23 cellular contexts compared by ENCODE assay signal in the genomic region with DNA sequence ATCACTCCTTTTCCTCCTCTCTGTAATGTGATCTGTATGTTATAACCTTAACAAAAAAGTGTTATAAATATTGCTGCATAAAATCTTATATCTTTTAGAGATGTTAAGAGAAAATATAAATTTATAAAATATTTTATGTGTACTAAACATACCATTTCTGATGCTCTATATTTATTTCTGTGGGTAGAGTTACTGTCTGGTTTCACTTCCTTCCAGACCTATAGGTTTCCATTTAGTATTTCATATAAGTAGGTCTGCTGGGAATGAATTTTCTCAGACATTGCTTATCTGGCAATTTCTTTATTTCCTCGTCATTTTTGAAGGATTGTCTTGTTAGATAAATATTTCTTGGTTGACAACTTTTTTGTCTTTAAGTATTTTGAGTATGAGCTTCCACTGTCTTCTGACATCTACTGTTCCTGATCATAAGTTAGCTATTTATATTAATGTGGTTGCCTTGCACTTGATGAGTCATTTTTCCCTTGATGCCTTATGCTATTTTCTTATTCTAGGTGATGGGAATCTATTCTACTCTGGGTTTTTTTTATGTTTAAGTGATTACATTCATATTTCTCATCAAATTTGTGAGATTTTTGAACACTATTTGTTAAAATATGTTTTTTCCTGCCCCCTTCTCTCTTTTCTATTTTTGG. TPM values are rescaled to one million over a fixed set of nuclear protein-coding genes. Genes with fewer than 3 reads are reported as not detected.
DNase-seq lines count a peak whose midpoint lies in the region; ATAC-seq, FAIRE-seq and TF ChIP-seq lines count a peak whose summit lies in the region.
"Had no signal": no experiment of that assay in that cellular context is flagged by ENCODE, and none has a peak within 500 bp of the region (broad histone marks: within the 10 kb centered on the region; RNA-seq: fewer than 3 reads in every experiment).

No MANE protein-coding gene starts in this region.

- no peak overlapping the region for H3K4me3 Mint-ChIP-seq in Calu3 (ENCODE audit: low read depth, unreplicated experiment)
- H3K4me3 Mint-ChIP-seq: activated CD4-positive, alpha-beta memory T cell treated with anti-CD3 and anti-CD28 coated beads, Interleukin-2, amount 10 ng/mL, durations not matched to agents 7 days and 5 days; activated naive CD4-positive, alpha-beta T cell treated with anti-CD3 and anti-CD28 coated beads, Interleukin-2, amount 10 ng/mL, durations not matched to agents 7 days and 5 days; activated T-cell treated with anti-CD3 and anti-CD28 coated beads, Interleukin-2, amount 50 U/mL, for 24 hours; CD8-positive, alpha-beta T cell; stimulated activated naive CD8-positive, alpha-beta T cell treated with anti-CD3 and anti-CD28 coated beads, Interleukin-15, amount 100 ng/mL, for 72 hours; T-cell; type B pancreatic cell; WTC11 had no signal

- intact Hi-C loops in Calu3 (cut with micrococcal nuclease; ENCODE audit: unreplicated experiment) (loop anchor here (5.0 kb wide), 1 partner anchor 399 kb away; no protein-coding TSS in a partner anchor), vagina (cut with DNase I) (no loop called here)

- H3K36me3 Mint-ChIP-seq in Calu3 (ENCODE audit: insufficient read depth, unreplicated experiment): no peaks in the 10 kb centered on the region
- H3K36me3 Mint-ChIP-seq: activated naive CD4-positive, alpha-beta T cell treated with anti-CD3 and anti-CD28 coated beads, Interleukin-2, amount 10 ng/mL, durations not matched to agents 7 days and 5 days; CD8-positive, alpha-beta T cell; T-cell; type B pancreatic cell; WTC11 had no signal

- no peak for TF ChIP-seq POLR2A in vagina (IDR thresholded peaks at IDR 0.05)

- DNase-seq in Calu3: no peak
- peak; percentile 24 for DNase-seq in HCEC 1CT
- peak; percentile 56 for DNase-seq in M059J (ENCODE audit: low read depth)
- DNase-seq in bronchial epithelial cell (ENCODE audit: low read depth): peak; percentile 13
- no peak for DNase-seq in vagina (ENCODE audit: extremely low spot score in 2 of 2)
- DNase-seq in occipital lobe (lab: John Stamatoyannopoulos, UW): no peak
- no peak for DNase-seq in DMS 273 treated with DMSO at 0.1 percent for 48 hours (lab: John Stamatoyannopoulos, UW)
- DNase-seq: activated CD4-positive, alpha-beta memory T cell treated with anti-CD3 and anti-CD28 coated beads, Interleukin-2, amount 10 ng/mL, durations not matched to agents 7 days and 5 days; activated naive CD4-positive, alpha-beta T cell treated with anti-CD3 and anti-CD28 coated beads, Interleukin-2, amount 10 ng/mL, durations not matched to agents 7 days and 5 days; activated T-cell treated with anti-CD3 and anti-CD28 coated beads, Interleukin-2, amount 50 U/mL, for 24 hours; CD8-positive, alpha-beta T cell; colonic mucosa; KG1; NCI-H1694; NCI-H226; ovary; sigmoid colon; stimulated activated naive CD8-positive, alpha-beta T cell treated with anti-CD3 and anti-CD28 coated beads, Interleukin-15, amount 100 ng/mL, for 72 hours; T-cell had no signal

- H3K36me3 ChIP-seq in bronchial epithelial cell (ENCODE audit: control insufficient read depth, insufficient read depth, low read length) (no peaks in the 10 kb centered on the region), vagina (no peaks in the 10 kb centered on the region)
- H3K36me3 ChIP-seq: colonic mucosa, ovary, sigmoid colon had no signal

- no peak overlapping the region for H3K27ac ChIP-seq in vagina
- H3K27ac ChIP-seq: colonic mucosa, ovary, sigmoid colon had no signal

- no peak overlapping the region for H3K4me3 ChIP-seq in bronchial epithelial cell (ENCODE audit: low read depth, low read length)
- H3K4me3 ChIP-seq in vagina: no peak overlapping the region
- H3K4me3 ChIP-seq: colonic mucosa, ovary, sigmoid colon had no signal

- no peaks in the 10 kb centered on the region for H3K9me3 ChIP-seq in vagina
- H3K9me3 ChIP-seq: colonic mucosa, ovary, sigmoid colon had no signal

- peak overlapping the region; percentile 3 for H3K27ac Mint-ChIP-seq in Calu3 (ENCODE audit: unreplicated experiment)
- H3K27ac Mint-ChIP-seq: activated CD4-positive, alpha-beta memory T cell treated with anti-CD3 and anti-CD28 coated beads, Interleukin-2, amount 10 ng/mL, durations not matched to agents 7 days and 5 days; activated naive CD4-positive, alpha-beta T cell treated with anti-CD3 and anti-CD28 coated beads, Interleukin-2, amount 10 ng/mL, durations not matched to agents 7 days and 5 days; activated T-cell treated with anti-CD3 and anti-CD28 coated beads, Interleukin-2, amount 50 U/mL, for 24 hours; CD8-positive, alpha-beta T cell; T-cell; type B pancreatic cell; WTC11 had no signal

- CTCF ChIA-PET in Calu3 (lab: Charles Lee): interaction anchor here (0.5 to 0.7 kb wide), 4 partner anchors 9 to 622 kb away, joined by 3 to 4 read pairs (median 3); no protein-coding TSS in a partner anchor

- no peaks in the 10 kb centered on the region for H3K4me1 ChIP-seq in vagina
- H3K4me1 ChIP-seq: colonic mucosa had no signal

- H3K27me3 Mint-ChIP-seq in Calu3 (ENCODE audit: unreplicated experiment): no peaks in the 10 kb centered on the region
- H3K27me3 Mint-ChIP-seq: activated CD4-positive, alpha-beta memory T cell treated with anti-CD3 and anti-CD28 coated beads, Interleukin-2, amount 10 ng/mL, durations not matched to agents 7 days and 5 days; activated naive CD4-positive, alpha-beta T cell treated with anti-CD3 and anti-CD28 coated beads, Interleukin-2, amount 10 ng/mL, durations not matched to agents 7 days and 5 days; activated T-cell treated with anti-CD3 and anti-CD28 coated beads, Interleukin-2, amount 50 U/mL, for 24 hours; stimulated activated naive CD8-positive, alpha-beta T cell treated with anti-CD3 and anti-CD28 coated beads, Interleukin-15, amount 100 ng/mL, for 72 hours; T-cell; type B pancreatic cell had no signal

- TF ChIP-seq CTCF in Calu3 (IDR thresholded peaks at IDR 0.05; ENCODE audit: unreplicated experiment) (no peak), bronchial epithelial cell (IDR thresholded peaks at IDR 0.05; ENCODE audit: insufficient read depth, low read length, severe bottlenecking) (no peak), vagina (IDR thresholded peaks at IDR 0.05) (no peak)

- no peak for FAIRE-seq in bronchial epithelial cell (lab: Jason Lieb, UNC)

- ATAC-seq in HG03135 (IDR thresholded peaks at IDR 0.05; ENCODE audit: unreplicated experiment): no peak
- ATAC-seq: CD8-positive, alpha-beta T cell; stimulated activated naive CD8-positive, alpha-beta T cell treated with anti-CD3 and anti-CD28 coated beads, Interleukin-15, amount 100 ng/mL, for 72 hours; T-cell; WTC11 had no signal

- no peaks in the 10 kb centered on the region for H3K9me3 Mint-ChIP-seq in Calu3 (ENCODE audit: low read depth, unreplicated experiment)
- H3K9me3 Mint-ChIP-seq: activated CD4-positive, alpha-beta memory T cell treated with anti-CD3 and anti-CD28 coated beads, Interleukin-2, amount 10 ng/mL, durations not matched to agents 7 days and 5 days; activated naive CD4-positive, alpha-beta T cell treated with anti-CD3 and anti-CD28 coated beads, Interleukin-2, amount 10 ng/mL, durations not matched to agents 7 days and 5 days; activated T-cell treated with anti-CD3 and anti-CD28 coated beads, Interleukin-2, amount 50 U/mL, for 24 hours; CD8-positive, alpha-beta T cell; stimulated activated naive CD8-positive, alpha-beta T cell treated with anti-CD3 and anti-CD28 coated beads, Interleukin-15, amount 100 ng/mL, for 72 hours; T-cell; type B pancreatic cell; WTC11 had no signal

- no peaks in the 10 kb centered on the region for H3K27me3 ChIP-seq in bronchial epithelial cell (ENCODE audit: control insufficient read depth, insufficient read depth, low read length)
- H3K27me3 ChIP-seq in vagina: no peaks in the 10 kb centered on the region
- H3K27me3 ChIP-seq: colonic mucosa, ovary, sigmoid colon had no signal

- H3K4me1 Mint-ChIP-seq in Calu3 (ENCODE audit: low read depth, unreplicated experiment): peaks cover 29% of the 10 kb centered on the region
- H3K4me1 Mint-ChIP-seq: activated CD4-positive, alpha-beta memory T cell treated with anti-CD3 and anti-CD28 coated beads, Interleukin-2, amount 10 ng/mL, durations not matched to agents 7 days and 5 days; activated naive CD4-positive, alpha-beta T cell treated with anti-CD3 and anti-CD28 coated beads, Interleukin-2, amount 10 ng/mL, durations not matched to agents 7 days and 5 days; stimulated activated naive CD8-positive, alpha-beta T cell treated with anti-CD3 and anti-CD28 coated beads, Interleukin-15, amount 100 ng/mL, for 72 hours; T-cell had no signal

- no TSS peak for BruUV-seq in Calu3 (replicated peaks; lab: Mats Ljungman, UMichigan)

RNA-seq across cellular contexts. Expression of a gene that starts 11.2 kb away (rescaled TPM):
- total RNA-seq in Calu3 (2022): 5.9 and 8.3 TPM in 2 replicates
- 3.1 and 5.2 TPM in 2 replicates for total RNA-seq in M059J (2014; rRNA removed; shearing (Covaris generic))
- 0.26 TPM in 2 replicates for total RNA-seq in bronchial epithelial cell
- 9.3 TPM for total RNA-seq in vagina
- total RNA-seq in occipital lobe: 41.0 TPM
- total RNA-seq: activated CD4-positive, alpha-beta memory T cell treated with anti-CD3 and anti-CD28 coated beads, Interleukin-2, amount 10 ng/mL, durations not matched to agents 7 days and 5 days; CD8-positive, alpha-beta T cell; myocyte had no signal

Comparison
In these comparisons a context has a peak if more than half of its experiments do, and no peak if none do; other contexts are left out.
1. DNase-seq: peak in HCEC 1CT (single experiment), M059J (single experiment) and bronchial epithelial cell (single experiment); none in Calu3 (single experiment), vagina (0 of 2), occipital lobe (single experiment) and DMS 273 treated with DMSO at 0.1 percent for 48 hours (single experiment).